Comparison of ENCODE assay signal across 13 cellular contexts in the genomic region with DNA sequence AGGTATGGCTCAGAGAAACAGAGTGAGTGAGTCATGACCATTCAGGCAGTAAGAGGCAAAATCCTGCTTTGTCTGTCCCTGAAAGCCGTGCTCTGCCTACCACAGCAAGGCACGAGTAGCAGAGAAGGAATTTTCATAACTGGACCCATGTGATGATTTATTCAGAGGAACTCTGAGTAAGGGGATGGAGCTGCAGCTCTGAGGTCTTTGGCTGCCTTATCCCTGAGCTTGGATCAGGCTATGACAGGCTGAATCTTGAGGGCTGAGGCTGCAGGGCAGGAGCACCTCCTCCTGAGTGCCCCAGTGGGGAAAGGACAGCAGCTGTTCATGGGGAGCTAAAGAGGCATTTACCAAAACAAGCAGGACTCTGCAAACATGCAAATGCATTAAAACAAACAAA.
A peak's percentile ranks its signal among the peaks of the same experiment; 100 is the strongest.
DNase-seq lines count a peak whose midpoint lies in the region; TF ChIP-seq lines count a peak whose summit lies in the region.
"Had no signal": no experiment of that assay in that cellular context is flagged by ENCODE, and none has a peak within 500 bp of the region (broad histone marks: within the 10 kb centered on the region; RNA-seq: fewer than 3 reads in every experiment).

No MANE protein-coding gene starts in this region.

- no peak for TF ChIP-seq CTCF in astrocyte of the cerebellum (IDR thresholded peaks at IDR 0.05; ENCODE audit: low read depth, low read length, missing control alignments)

- DNase-seq in AG08395 (ENCODE audit: low spot score) (peak; percentile 33), HCEC 1CT (peak; percentile 45), astrocyte of the cerebellum (ENCODE audit: low read depth) (peak; percentile 27), iPS-NIHi7 (ENCODE audit: extremely low spot score) (peak; percentile 46), RKO (ENCODE audit: low spot score) (no peak), GDM1 (lab: John Stamatoyannopoulos, UW) (no peak)
- DNase-seq in activated T-cell treated with anti-CD3 and anti-CD28 coated beads, Interleukin-2, amount 50 U/mL, for 48 hours: no peak
- no peak for DNase-seq in activated effector memory CD4-positive, alpha-beta T cell treated with anti-CD3 and anti-CD28 coated beads, Interleukin-2, amount 50 U/mL, for 16 hours
- DNase-seq: CD4-positive, CD25-positive, alpha-beta regulatory T cell; NCI-H1930; Peyer's patch; stimulated activated CD8-positive, alpha-beta memory T cell treated with anti-CD3 and anti-CD28 coated beads, Interleukin-4, amount 100 ng/mL, for 48 hours had no signal

- in situ Hi-C loops in astrocyte of the cerebellum (cut with HindIII; ENCODE audit: low sequenced_read_pairs): no loop called here

- no peak overlapping the region for H3K4me3 ChIP-seq in astrocyte of the cerebellum (ENCODE audit: low read depth, low read length)
- H3K4me3 ChIP-seq: Peyer's patch, skin epidermis had no signal

Comparison
In these comparisons a context has a peak if more than half of its experiments do, and no peak if none do; other contexts are left out.
1. DNase-seq: peak in AG08395 (single experiment), HCEC 1CT (single experiment), astrocyte of the cerebellum (single experiment) and iPS-NIHi7 (single experiment); none in activated T-cell treated with anti-CD3 and anti-CD28 coated beads, Interleukin-2, amount 50 U/mL, for 48 hours (0 of 2), RKO (single experiment), activated effector memory CD4-positive, alpha-beta T cell treated with anti-CD3 and anti-CD28 coated beads, Interleukin-2, amount 50 U/mL, for 16 hours (single experiment) and GDM1 (single experiment).